In the genomic region with DNA sequence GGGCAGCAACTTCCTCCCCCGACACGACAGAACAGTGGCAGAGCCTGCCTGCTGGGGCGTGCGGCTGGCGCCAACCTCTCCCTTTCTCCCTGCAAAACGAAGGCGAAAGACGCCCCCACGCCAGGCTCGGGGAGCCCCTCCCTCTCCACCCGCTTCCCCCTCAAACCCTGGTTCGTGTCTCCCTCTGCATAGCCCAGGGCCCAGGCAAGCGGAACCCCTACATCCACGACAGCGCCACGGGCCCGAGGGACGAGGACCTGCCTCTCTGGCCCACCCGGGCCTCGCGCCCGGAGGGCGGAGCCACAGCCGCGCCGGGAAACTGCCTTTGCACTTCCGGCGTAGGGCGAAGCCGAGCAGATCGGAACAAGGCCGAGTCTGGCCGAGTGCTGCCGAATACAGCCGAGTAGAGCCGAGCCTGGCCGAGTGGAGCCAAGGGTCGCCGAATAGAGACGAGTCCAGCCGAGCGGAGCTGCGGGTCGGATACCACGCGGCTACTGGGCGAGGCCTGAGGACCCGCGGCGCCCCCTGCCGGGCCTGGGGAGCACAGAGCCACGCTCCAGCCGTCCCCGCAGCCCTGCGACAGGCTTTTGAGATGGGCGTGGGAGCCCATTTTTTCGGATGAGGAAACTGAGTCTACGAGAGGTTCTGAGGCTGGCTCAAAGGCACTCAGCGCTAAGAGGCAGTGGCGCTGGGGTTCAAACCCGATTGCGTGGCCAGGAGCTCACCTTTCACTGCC, we compare ENCODE assay signal across 8 cellular contexts. TPM values are rescaled to one million over a fixed set of nuclear protein-coding genes. Genes with fewer than 3 reads are reported as not detected.
DNase-seq lines count a peak whose midpoint lies in the region; ATAC-seq and TF ChIP-seq lines count a peak whose summit lies in the region.

No MANE protein-coding gene starts in this region.

- peak overlapping the region; percentile 91 for H3K4me3 Mint-ChIP-seq in T-helper 17 cell

- peak overlapping the region; percentile 88 to 92 for H3K27ac ChIP-seq in ascending aorta
- H3K27ac ChIP-seq in right cardiac atrium (ENCODE audit: low read length): peak overlapping the region; percentile 97
- peak overlapping the region; percentile 98 for H3K27ac ChIP-seq in vagina

- TF ChIP-seq POLR2A in GM15510 (IDR thresholded peaks at IDR 0.05; ENCODE audit: borderline replicate concordance, extremely low read depth, insufficient read length) (peak; percentile 92), vagina (IDR thresholded peaks at IDR 0.05) (peak in 1 of 2 donors; percentile 98)

- peak; percentile 93 for ATAC-seq in HG02885 (IDR thresholded peaks at IDR 0.05; ENCODE audit: poor library complexity, unreplicated experiment)
- ATAC-seq in T-helper 17 cell: peak; percentile 98
- peak; percentile 93 to 94 for ATAC-seq in right cardiac atrium

- no peaks in the 10 kb centered on the region for H3K27me3 ChIP-seq in ascending aorta
- H3K27me3 ChIP-seq in right cardiac atrium (ENCODE audit: control insufficient read depth, insufficient read depth): no peaks in the 10 kb centered on the region
- H3K27me3 ChIP-seq in vagina: no peaks in the 10 kb centered on the region

- intact Hi-C loops in ascending aorta (cut with DNase I) (loop anchor here (1.0 to 2.0 kb wide), 4 partner anchors 33 to 424 kb away; partner anchors contain the start of gene KCTD17), right cardiac atrium (cut with DNase I) (loop anchor here in 3 of 4 donors (2.0 to 5.0 kb wide), 3 partner anchors 32 to 122 kb away; no protein-coding TSS in a partner anchor), vagina (cut with DNase I) (loop anchor here (2.0 kb wide), 1 partner anchor 32 kb away; no protein-coding TSS in a partner anchor)

- peaks cover 15 to 26% of the 10 kb centered on the region in 2 donors for H3K4me1 ChIP-seq in ascending aorta
- peaks cover 22% of the 10 kb centered on the region for H3K4me1 ChIP-seq in right cardiac atrium (ENCODE audit: control insufficient read depth, insufficient read depth, low read length)
- H3K4me1 ChIP-seq in vagina: peaks cover 40% of the 10 kb centered on the region

- H3K36me3 Mint-ChIP-seq in T-helper 17 cell (ENCODE audit: low read depth): no peaks in the 10 kb centered on the region

- WGBS in right cardiac atrium: under 1% methylated on average over 62 of the region's 62 CpGs

- H3K36me3 ChIP-seq in ascending aorta (no peaks in the 10 kb centered on the region), vagina (no peaks in the 10 kb centered on the region)

- H3K4me3 ChIP-seq in ascending aorta (peak overlapping the region; percentile 70 to 78), right cardiac atrium (ENCODE audit: low read length) (peak overlapping the region; percentile 56), vagina (peak overlapping the region; percentile 73 to 75)

- H3K9me3 ChIP-seq in T-helper 17 cell (ENCODE audit: control insufficient read depth, low read length, poor library complexity, severe bottlenecking) (no peaks in the 10 kb centered on the region), ascending aorta (no peaks in the 10 kb centered on the region), right cardiac atrium (ENCODE audit: control insufficient read depth, low read length) (no peaks in the 10 kb centered on the region), vagina (no peaks in the 10 kb centered on the region)

- TF ChIP-seq CTCF in ascending aorta (IDR thresholded peaks at IDR 0.05): peak; percentile 90 to 96 (median 93)
- peak; percentile 82 to 94 (median 94) for TF ChIP-seq CTCF in vagina (IDR thresholded peaks at IDR 0.05)

- no peaks in the 10 kb centered on the region for H3K27me3 Mint-ChIP-seq in T-helper 17 cell

- peak overlapping the region; percentile 92 for H3K27ac Mint-ChIP-seq in T-helper 17 cell

- DNase-seq in NCI-H1694 (lab: John Stamatoyannopoulos, UW): peak; percentile 93
- peak; percentile 97 to 100 (median 97) for DNase-seq in T-helper 17 cell
- DNase-seq in ascending aorta (ENCODE audit: low spot score in 2 of 2): peak; percentile 89 to 99
- DNase-seq in right cardiac atrium: peak; percentile 98 to 100 (median 100)
- DNase-seq in pulmonary artery endothelial cell (ENCODE audit: low read depth, low spot score): peak; percentile 88
- DNase-seq in vagina (ENCODE audit: extremely low spot score in 2 of 2): peak in 1 of 2 donors; percentile 97

- peaks cover 6% of the 10 kb centered on the region for H3K4me1 Mint-ChIP-seq in T-helper 17 cell

RNA-seq across cellular contexts. Expression of gene C1QTNF6, which starts 11.2 kb away (rescaled TPM):
- total RNA-seq in T-helper 17 cell (10 to 100 TPM; 11.2 to 11.8 TPM), ascending aorta (4.6 TPM), right cardiac atrium (1 to 10 TPM; 2.8 to 3.3 (median 2.8) TPM), pulmonary artery endothelial cell (10.7 and 16.5 TPM in 2 replicates), vagina (4.9 TPM)
- 2.0 TPM for polyA plus RNA-seq in right cardiac atrium

RNA-seq across cellular contexts. Expression of gene SSTR3, which starts 13.0 kb away (rescaled TPM):
- total RNA-seq in T-helper 17 cell (1 to 10 TPM in 1 of 2 donors, under 1 TPM in 1; 0.37 to 2.1 TPM), ascending aorta (not detected), right cardiac atrium (not detected), pulmonary artery endothelial cell (not detected in 2 replicates), vagina (not detected)
- not detected for polyA plus RNA-seq in right cardiac atrium

RNA-seq across cellular contexts. Expression of gene RAC2, which starts 44.8 kb away (rescaled TPM):
- total RNA-seq in T-helper 17 cell: 100 to 1,000 TPM; 297 to 478 TPM
- 11.5 TPM for total RNA-seq in ascending aorta
- total RNA-seq in right cardiac atrium: 1 to 10 TPM; 3.6 to 8.6 (median 5.7) TPM
- polyA plus RNA-seq in right cardiac atrium: 1.8 TPM
- 19.4 and 36.8 TPM in 2 replicates for total RNA-seq in pulmonary artery endothelial cell
- total RNA-seq in vagina: 15.7 TPM

RNA-seq across cellular contexts. Expression of gene IL2RB, which starts 49.6 kb away (rescaled TPM):
- 100 to 1,000 TPM in 1 of 2 donors, 10 to 100 TPM in 1; 76.4 to 107 TPM for total RNA-seq in T-helper 17 cell
- 0.96 TPM for total RNA-seq in ascending aorta
- under 1 TPM; 0.63 to 0.97 (median 0.72) TPM for total RNA-seq in right cardiac atrium
- polyA plus RNA-seq in right cardiac atrium: 0.32 TPM
- 0.13 TPM in 1 of 2 replicates, not detected in the other for total RNA-seq in pulmonary artery endothelial cell
- total RNA-seq in vagina: 3.7 TPM
